In genomic region chr12:53159195-53159834, GRCh38 we compare ENCODE assay signal across 8 cellular contexts. TPM values are rescaled to one million over a fixed set of nuclear protein-coding genes. Genes with fewer than 3 reads are reported as not detected.
A peak's percentile ranks its signal among the peaks of the same experiment; 100 is the strongest.
DNase-seq lines count a peak whose midpoint lies in the region; ATAC-seq and TF ChIP-seq lines count a peak whose summit lies in the region.

No MANE protein-coding gene starts in this region.

- H3K9me3 ChIP-seq in lung (ENCODE audit: control insufficient read depth in 2 of 2, insufficient read depth in 1 of 2, low read length in 1 of 2), result peaks cover 0 to 3% of the 10 kb centered on the region in 2 donors

- no peaks in the 10 kb centered on the region for H3K4me1 ChIP-seq in lung (ENCODE audit: control insufficient read depth in 2 of 2, insufficient read depth in 2 of 2, low read length in 2 of 2)

- WGBS in lung, 2 donors, result 17 to 18% methylated on average over 14 of the region's 14 CpGs

- H3K27ac ChIP-seq in dorsolateral prefrontal cortex, result peak overlapping the region in 1 of 59 donors; percentile 21
- no peak overlapping the region for H3K27ac ChIP-seq in lung (ENCODE audit: low read depth in 1 of 2, low read length in 1 of 2)

- ATAC-seq in GM18867 (IDR thresholded peaks at IDR 0.05; ENCODE audit: unreplicated experiment) (peak; percentile 71), lung (ENCODE audit: insufficient read depth, low FRiP score) (peak; percentile 85)

- H3K36me3 ChIP-seq in lung (ENCODE audit: control insufficient read depth in 2 of 2, insufficient read depth in 2 of 2, low read length in 2 of 2), result no peaks in the 10 kb centered on the region

- TF ChIP-seq CTCF in AG04449 (IDR thresholded peaks at IDR 0.05; ENCODE audit: insufficient read depth, low read length, missing control alignments) (peak; percentile 98), dorsolateral prefrontal cortex (IDR thresholded peaks at IDR 0.05 in 54 of 56, conservative IDR thresholded peaks at IDR 0.05 in 2 of 56; ENCODE audit: low read depth in 1 of 56, partially characterized antibody in 56 of 56) (peak; percentile 42 to 98 (median 88)), lung (IDR thresholded peaks at IDR 0.05; ENCODE audit: control extremely low read depth, extremely low read depth) (peak; percentile 97)

- H3K4me3 ChIP-seq in AG04449 (ENCODE audit: low read depth, low read length), result no peak overlapping the region
- H3K4me3 ChIP-seq in dorsolateral prefrontal cortex, result no peak overlapping the region
- H3K4me3 ChIP-seq in lung, result no peak overlapping the region

- CTCF ChIA-PET in AG04449 (lab: Yijun Ruan, JAX), result interaction anchor here (0.6 to 6.0 kb wide), 53 partner anchors 8 to 193 kb away, joined by 3 to 148 read pairs (median 6); partner anchors contain the start of genes AAAS, CSAD, ESPL1 and ITGB7

- H3K27me3 ChIP-seq in dorsolateral prefrontal cortex (no peaks in the 10 kb centered on the region), lung (ENCODE audit: control insufficient read depth, insufficient read depth) (no peaks in the 10 kb centered on the region)

- intact Hi-C loops in dorsolateral prefrontal cortex (cut with DNase I), result loop anchor here (2.0 kb wide), 2 partner anchors 35 to 37 kb away; no protein-coding TSS in a partner anchor

- POLR2A ChIA-PET in AG04449 (lab: Yijun Ruan, JAX), result interaction anchor here (0.7 to 2.1 kb wide), 2 partner anchors 22 to 136 kb away, joined by 3 to 8 read pairs; partner anchors contain the start of genes CSAD, PFDN5 and ZNF740

- no peak for DNase-seq in AG04449 (ENCODE audit: low read depth, low spot score)
- peak; percentile 76 for DNase-seq in HPDE6-E6E7 (ENCODE audit: extremely low spot score)
- peak; percentile 90 for DNase-seq in NCI-H82 (lab: John Stamatoyannopoulos, UW)
- DNase-seq in activated CD4-positive, alpha-beta T cell treated with anti-CD3 and anti-CD28 coated beads, Interleukin-2, amount 50 U/mL, for 48 hours, result peak; percentile 95 to 96
- DNase-seq in dorsolateral prefrontal cortex, result peak; percentile 67 to 87 (median 81)
- DNase-seq in lung (ENCODE audit: low spot score), result peak; percentile 84
- DNase-seq in stimulated activated CD8-positive, alpha-beta memory T cell treated with anti-CD3 and anti-CD28 coated beads, Interleukin-15, amount 100 ng/mL, for 1 hour (ENCODE audit: low read depth), result peak; percentile 88

RNA-seq across cellular contexts. Expression of gene ZNF740, which starts 21.2 kb away (rescaled TPM):
- total RNA-seq in dorsolateral prefrontal cortex (10 to 100 TPM; 29.1 to 79.4 (median 48.6) TPM), lung (10 to 100 TPM; 28.0 to 37.4 TPM)
- polyA plus RNA-seq in lung, result 1 to 10 TPM; 7.8 to 8.6 TPM

RNA-seq across cellular contexts. Expression of gene CSAD, which starts 21.4 kb away (rescaled TPM):
- total RNA-seq in dorsolateral prefrontal cortex (10 to 100 TPM; 28.2 to 90.7 (median 62.4) TPM), lung (10 to 100 TPM; 30.1 to 48.8 TPM)
- 10 to 100 TPM; 21.7 to 36.5 TPM for polyA plus RNA-seq in lung

RNA-seq across cellular contexts. Expression of gene ITGB7, which starts 47.7 kb away (rescaled TPM):
- 1 to 10 TPM in 98 of 120 experiments, under 1 TPM in 20, not detected in 2; 0.43 to 4.9 (median 1.5) TPM for total RNA-seq in dorsolateral prefrontal cortex
- 1 to 10 TPM; 2.3 to 7.9 TPM for total RNA-seq in lung
- polyA plus RNA-seq in lung, result 1 to 10 TPM; 3.9 to 6.1 TPM

RNA-seq across cellular contexts. Expression of gene SOAT2, which starts 56.0 kb away (rescaled TPM):
- total RNA-seq in dorsolateral prefrontal cortex (under 1 TPM in 4 of 120 experiments, not detected in 116; 0.20 to 0.47 (median 0.30) TPM), lung (under 1 TPM in 1 of 2 donors, not detected in 1; 0.21 TPM)
- polyA plus RNA-seq in lung, result under 1 TPM; 0.06 to 0.10 TPM
